In the genomic region with DNA sequence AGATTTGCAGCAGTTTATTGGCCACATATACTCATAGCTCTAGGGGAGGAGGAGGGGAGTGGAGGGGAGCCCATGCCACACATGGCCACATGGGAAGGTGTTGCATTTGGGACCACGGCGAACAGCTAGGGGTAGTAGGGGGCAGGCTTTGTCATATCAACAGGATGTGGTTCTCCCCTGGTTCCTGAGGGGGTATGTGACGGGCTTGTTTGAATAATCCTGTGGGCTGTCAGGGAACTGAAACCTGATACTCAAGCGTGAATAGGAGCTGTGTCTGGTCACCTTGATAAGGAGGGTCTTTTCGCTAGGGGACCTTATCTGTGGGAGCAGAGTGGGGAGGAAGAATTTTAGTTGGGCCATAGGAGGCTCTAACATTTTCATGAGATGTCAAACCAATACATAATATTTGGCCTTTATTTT, we compare ENCODE assay signal across 12 cellular contexts.
DNase-seq lines count a peak whose midpoint lies in the region; ATAC-seq and TF ChIP-seq lines count a peak whose summit lies in the region.
"Had no signal": no experiment of that assay in that cellular context is flagged by ENCODE, and none has a peak within 500 bp of the region (broad histone marks: within the 10 kb centered on the region; RNA-seq: fewer than 3 reads in every experiment).

No MANE protein-coding gene starts in this region.

- POLR2A ChIA-PET in activated CD8-positive, alpha-beta T cell treated with anti-CD3 and anti-CD28 coated beads, Interleukin-2, amount 10 ng/mL, durations not matched to agents 7 days and 5 days (lab: Charles Lee) = no interaction called here
- POLR2A ChIA-PET in activated CD4-positive, alpha-beta memory T cell treated with anti-CD3 and anti-CD28 coated beads, Interleukin-2, amount 10 ng/mL, durations not matched to agents 7 days and 5 days (lab: Charles Lee) = no interaction called here

- no peak overlapping the region for H3K4me3 Mint-ChIP-seq in activated CD8-positive, alpha-beta T cell treated with anti-CD3 and anti-CD28 coated beads, Interleukin-2, amount 10 ng/mL, durations not matched to agents 7 days and 5 days
- H3K4me3 Mint-ChIP-seq in activated CD4-positive, alpha-beta memory T cell treated with anti-CD3 and anti-CD28 coated beads, Interleukin-2, amount 10 ng/mL, durations not matched to agents 7 days and 5 days = no peak overlapping the region
- H3K4me3 Mint-ChIP-seq: CD4-positive, CD25-positive, alpha-beta regulatory T cell had no signal

- H3K9ac ChIP-seq in ES-I3 (ENCODE audit: low read depth, low read length) = peak overlapping the region; percentile 8; the same call in 1 of the 2 replicates

- H3K4me1 ChIP-seq in ES-I3 (ENCODE audit: insufficient read depth, low read length) = peaks cover 22% of the 10 kb centered on the region
- H3K4me1 ChIP-seq: upper lobe of right lung had no signal

- DNase-seq in activated CD8-positive, alpha-beta T cell treated with anti-CD3 and anti-CD28 coated beads, Interleukin-2, amount 10 ng/mL, durations not matched to agents 7 days and 5 days = peak; percentile 26
- no peak for DNase-seq in effector CD4-positive, alpha-beta T cell
- DNase-seq in NCI-H2107 treated with DMSO at 0.1 percent for 48 hours (lab: John Stamatoyannopoulos, UW; ENCODE audit: unreplicated experiment) (no peak), coronary artery (ENCODE audit: low spot score) (no peak)
- DNase-seq in activated CD4-positive, alpha-beta memory T cell treated with anti-CD3 and anti-CD28 coated beads, Interleukin-2, amount 10 ng/mL, durations not matched to agents 7 days and 5 days = no peak
- DNase-seq: activated CD4-positive, alpha-beta T cell treated with anti-CD3 and anti-CD28 coated beads, Interleukin-2, amount 50 U/mL, for 4 hours; CD4-positive, CD25-positive, alpha-beta regulatory T cell; upper lobe of right lung had no signal

- ATAC-seq in GM21447 (IDR thresholded peaks at IDR 0.05; ENCODE audit: unreplicated experiment) = peak; percentile 84
- peak; percentile 83 for ATAC-seq in HG03354 (IDR thresholded peaks at IDR 0.05; ENCODE audit: poor library complexity, severe bottlenecking, unreplicated experiment)
- ATAC-seq in activated CD8-positive, alpha-beta T cell treated with anti-CD3 and anti-CD28 coated beads, Interleukin-2, amount 10 ng/mL, durations not matched to agents 7 days and 5 days = peak; percentile 44
- ATAC-seq: left lobe of liver, upper lobe of right lung had no signal

- H3K27ac ChIP-seq in coronary artery = no peak overlapping the region
- H3K27ac ChIP-seq: upper lobe of right lung had no signal

- peak overlapping the region; percentile 3 for H3K27ac Mint-ChIP-seq in activated CD8-positive, alpha-beta T cell treated with anti-CD3 and anti-CD28 coated beads, Interleukin-2, amount 10 ng/mL, durations not matched to agents 7 days and 5 days
- H3K27ac Mint-ChIP-seq in activated CD4-positive, alpha-beta memory T cell treated with anti-CD3 and anti-CD28 coated beads, Interleukin-2, amount 10 ng/mL, durations not matched to agents 7 days and 5 days = no peak overlapping the region
- H3K27ac Mint-ChIP-seq: CD4-positive, CD25-positive, alpha-beta regulatory T cell had no signal

- no peak overlapping the region for H3K4me3 ChIP-seq in coronary artery
- H3K4me3 ChIP-seq: upper lobe of right lung had no signal

- CTCF ChIA-PET in activated CD8-positive, alpha-beta T cell treated with anti-CD3 and anti-CD28 coated beads, Interleukin-2, amount 10 ng/mL, durations not matched to agents 7 days and 5 days (lab: Charles Lee) = no interaction called here
- CTCF ChIA-PET in activated CD4-positive, alpha-beta memory T cell treated with anti-CD3 and anti-CD28 coated beads, Interleukin-2, amount 10 ng/mL, durations not matched to agents 7 days and 5 days (lab: Charles Lee) = no interaction called here

- peaks cover 2% of the 10 kb centered on the region for H3K27me3 Mint-ChIP-seq in activated CD8-positive, alpha-beta T cell treated with anti-CD3 and anti-CD28 coated beads, Interleukin-2, amount 10 ng/mL, durations not matched to agents 7 days and 5 days (ENCODE audit: low read depth)
- no peaks in the 10 kb centered on the region for H3K27me3 Mint-ChIP-seq in activated CD4-positive, alpha-beta memory T cell treated with anti-CD3 and anti-CD28 coated beads, Interleukin-2, amount 10 ng/mL, durations not matched to agents 7 days and 5 days
- H3K27me3 Mint-ChIP-seq: CD4-positive, CD25-positive, alpha-beta regulatory T cell had no signal

- no peak for TF ChIP-seq CTCF in coronary artery (IDR thresholded peaks at IDR 0.05)

- no peaks in the 10 kb centered on the region for H3K36me3 ChIP-seq in ES-I3 (ENCODE audit: insufficient read depth, low read length)
- H3K36me3 ChIP-seq: upper lobe of right lung had no signal

- no peaks in the 10 kb centered on the region for H3K9me3 ChIP-seq in ES-I3 (ENCODE audit: control insufficient read depth, insufficient read depth, low read length)
- H3K9me3 ChIP-seq: upper lobe of right lung had no signal

- H3K4me1 Mint-ChIP-seq in activated CD8-positive, alpha-beta T cell treated with anti-CD3 and anti-CD28 coated beads, Interleukin-2, amount 10 ng/mL, durations not matched to agents 7 days and 5 days (ENCODE audit: low read depth) = peaks cover 11% of the 10 kb centered on the region
- H3K4me1 Mint-ChIP-seq in activated CD4-positive, alpha-beta memory T cell treated with anti-CD3 and anti-CD28 coated beads, Interleukin-2, amount 10 ng/mL, durations not matched to agents 7 days and 5 days = peaks cover 2% of the 10 kb centered on the region
- H3K4me1 Mint-ChIP-seq: CD4-positive, CD25-positive, alpha-beta regulatory T cell had no signal

- H3K9me3 Mint-ChIP-seq in activated CD8-positive, alpha-beta T cell treated with anti-CD3 and anti-CD28 coated beads, Interleukin-2, amount 10 ng/mL, durations not matched to agents 7 days and 5 days (ENCODE audit: insufficient read depth) = no peaks in the 10 kb centered on the region
- no peaks in the 10 kb centered on the region for H3K9me3 Mint-ChIP-seq in activated CD4-positive, alpha-beta memory T cell treated with anti-CD3 and anti-CD28 coated beads, Interleukin-2, amount 10 ng/mL, durations not matched to agents 7 days and 5 days

- H3K36me3 Mint-ChIP-seq in activated CD8-positive, alpha-beta T cell treated with anti-CD3 and anti-CD28 coated beads, Interleukin-2, amount 10 ng/mL, durations not matched to agents 7 days and 5 days (ENCODE audit: low read depth) = no peaks in the 10 kb centered on the region
- no peaks in the 10 kb centered on the region for H3K36me3 Mint-ChIP-seq in activated CD4-positive, alpha-beta memory T cell treated with anti-CD3 and anti-CD28 coated beads, Interleukin-2, amount 10 ng/mL, durations not matched to agents 7 days and 5 days (ENCODE audit: low read depth)
- H3K36me3 Mint-ChIP-seq: CD4-positive, CD25-positive, alpha-beta regulatory T cell had no signal
